Comparison of ENCODE assay signal across 21 cellular contexts in genomic region chr2:48474599-48475298, GRCh38. TPM values are rescaled to one million over a fixed set of nuclear protein-coding genes. Genes with fewer than 3 reads are reported as not detected.
DNase-seq lines count a peak whose midpoint lies in the region; ATAC-seq, FAIRE-seq and TF ChIP-seq lines count a peak whose summit lies in the region.
"Had no signal": no experiment of that assay in that cellular context is flagged by ENCODE, and none has a peak within 500 bp of the region (broad histone marks: within the 10 kb centered on the region; RNA-seq: fewer than 3 reads in every experiment).

No MANE protein-coding gene starts in this region.

- no peak overlapping the region for H3K14ac ChIP-seq in IMR-90 (replicated peaks; ENCODE audit: low read depth, low read length)

- no peak overlapping the region for H3K18ac ChIP-seq in IMR-90 (ENCODE audit: low read depth, low read length)

- DNase-seq in IMR-90: peak; percentile 46
- no peak for DNase-seq in esophagus squamous epithelium (lab: John Stamatoyannopoulos, UW)
- DNase-seq in kidney: peak; percentile 11
- no peak for DNase-seq in sigmoid colon
- DNase-seq in foreskin keratinocyte: no peak
- DNase-seq in dermis blood vessel endothelial cell: no peak
- no peak for DNase-seq in brain microvascular endothelial cell
- DNase-seq in activated T-cell treated with anti-CD3 and anti-CD28 coated beads, Interleukin-2, amount 50 U/mL, for 72 hours: no peak
- DNase-seq: DMS79; erythroblast; immature natural killer cell; KBM-7; mesendoderm; NCI-H1694 treated with DMSO at 0.1 percent for 48 hours; psoas muscle; stimulated activated CD4-positive, alpha-beta T cell treated with anti-CD3 and anti-CD28 coated beads, Interleukin-15, amount 100 ng/mL, for 24 hours had no signal

- H3K4me2 ChIP-seq in IMR-90 (ENCODE audit: low read depth, low read length): no peak overlapping the region

- H2BK15ac ChIP-seq in IMR-90 (ENCODE audit: low read depth, low read length): no peak overlapping the region

- H4K8ac ChIP-seq in IMR-90 (ENCODE audit: low read depth in 2 of 2, low read length in 2 of 2): no peak overlapping the region

- H3K4me3 ChIP-seq in IMR-90 (ENCODE audit: insufficient read depth, low read depth, low read length): no peak overlapping the region
- no peak overlapping the region for H3K4me3 ChIP-seq in esophagus squamous epithelium
- no peak overlapping the region for H3K4me3 ChIP-seq in kidney (ENCODE audit: low read length in 2 of 2)
- H3K4me3 ChIP-seq in sigmoid colon: no peak overlapping the region
- H3K4me3 ChIP-seq in brain microvascular endothelial cell (ENCODE audit: low read depth, low read length): no peak overlapping the region
- H3K4me3 ChIP-seq: breast epithelium, psoas muscle had no signal

- H3K9me3 ChIP-seq in IMR-90 (ENCODE audit: control insufficient read depth, insufficient read depth, low read length) (no peaks in the 10 kb centered on the region), esophagus squamous epithelium (no peaks in the 10 kb centered on the region), kidney (ENCODE audit: control insufficient read depth in 1 of 2, low read length in 2 of 2) (no peaks in the 10 kb centered on the region), sigmoid colon (no peaks in the 10 kb centered on the region)
- H3K9me3 ChIP-seq: breast epithelium, psoas muscle had no signal

- intact Hi-C loops in IMR-90 (cut with micrococcal nuclease) (no loop called here), esophagus squamous epithelium (cut with DNase I) (no loop called here), kidney (cut with DNase I) (no loop called here), sigmoid colon (cut with DNase I) (no loop called here)

- TF ChIP-seq CTCF in IMR-90 (conservative IDR thresholded peaks at IDR 0.05; ENCODE audit: low read depth, low read length) (no peak), esophagus squamous epithelium (IDR thresholded peaks at IDR 0.05) (no peak), kidney (IDR thresholded peaks at IDR 0.05; ENCODE audit: borderline replicate concordance, extremely low read depth, insufficient read depth) (no peak), sigmoid colon (IDR thresholded peaks at IDR 0.05) (no peak), foreskin keratinocyte (conservative IDR thresholded peaks at IDR 0.05) (no peak), brain microvascular endothelial cell (IDR thresholded peaks at IDR 0.05; ENCODE audit: low read depth, low read length, missing control alignments) (no peak)

- no peak for TF ChIP-seq RAD21 in IMR-90 (IDR thresholded peaks at IDR 0.05; ENCODE audit: low read length)

- H3K4ac ChIP-seq in IMR-90 (ENCODE audit: low read depth, low read length): no peak overlapping the region

- H3K27ac ChIP-seq in IMR-90 (ENCODE audit: insufficient read depth, low read length) (no peak overlapping the region), esophagus squamous epithelium (peak overlapping the region; percentile 5 to 66 (median 65)), kidney (ENCODE audit: low read depth in 2 of 2, low read length in 2 of 2) (no peak overlapping the region), sigmoid colon (peak overlapping the region; percentile 78 to 91 (median 87)), foreskin keratinocyte (no peak overlapping the region), brain microvascular endothelial cell (no peak overlapping the region)
- H3K27ac ChIP-seq: breast epithelium, psoas muscle had no signal

- H3K4me3 Mint-ChIP-seq in activated T-cell treated with anti-CD3 and anti-CD28 coated beads, Interleukin-2, amount 50 U/mL, for 72 hours: no peak overlapping the region
- H3K4me3 Mint-ChIP-seq: activated T-helper 17 cell treated with anti-CD3 and anti-CD28 coated beads, Interleukin-2, amount 50 U/mL, for 72 hours; immature natural killer cell; T-helper 2 cell treated with Interferon-gamma antibody and Interleukin-4, amounts not matched to agents 5 μg/mL and 100 μg/mL, for 36 hours; WTC11 had no signal

- CTCF ChIA-PET in IMR-90 (lab: Yijun Ruan, JAX): interaction anchor here (0.8 to 1.6 kb wide), 2 partner anchors 14 to 114 kb away, joined by 3 to 5 read pairs; no protein-coding TSS in a partner anchor

- H3K23ac ChIP-seq in IMR-90 (ENCODE audit: low read depth, low read length): no peak overlapping the region

- TF ChIP-seq EP300 in sigmoid colon (IDR thresholded peaks at IDR 0.05): peak; percentile 33 to 94 (median 90)

- no peaks in the 10 kb centered on the region for H3K79me1 ChIP-seq in IMR-90 (ENCODE audit: low read depth in 1 of 2, low read length in 2 of 2)

- ATAC-seq in IMR-90 (ENCODE audit: low read depth): peak; percentile 46
- no peak for ATAC-seq in foreskin keratinocyte
- ATAC-seq in activated T-cell treated with anti-CD3 and anti-CD28 coated beads, Interleukin-2, amount 50 U/mL, for 72 hours (replicated peaks in 1 of 2): no peak
- ATAC-seq: activated T-helper 17 cell treated with anti-CD3 and anti-CD28 coated beads, Interleukin-2, amount 50 U/mL, for 72 hours; Panc1; psoas muscle; WTC11 had no signal

- no peaks in the 10 kb centered on the region for H3K27me3 Mint-ChIP-seq in activated T-cell treated with anti-CD3 and anti-CD28 coated beads, Interleukin-2, amount 50 U/mL, for 72 hours (ENCODE audit: low read depth)
- H3K27me3 Mint-ChIP-seq: activated T-helper 17 cell treated with anti-CD3 and anti-CD28 coated beads, Interleukin-2, amount 50 U/mL, for 72 hours had no signal

- no TSS peak for BruUV-seq in IMR-90 (replicated peaks; lab: Mats Ljungman, UMichigan)

- no peaks in the 10 kb centered on the region for H3K9me1 ChIP-seq in IMR-90 (ENCODE audit: insufficient read depth, low read length)

- H3K4me1 ChIP-seq in IMR-90 (ENCODE audit: control insufficient read depth, insufficient read depth, low read length) (0 out of 2 replicates have a peak, but pooled peaks cover 1% of the 10 kb centered on the region), esophagus squamous epithelium (peaks cover 0 to 17% (median under 1%) of the 10 kb centered on the region in 3 donors), kidney (ENCODE audit: control insufficient read depth in 1 of 2, insufficient read depth in 1 of 2, low read depth in 1 of 2, low read length in 2 of 2) (peaks cover 6 to 16% of the 10 kb centered on the region in 2 donors), sigmoid colon (peaks cover 0 to 69% (median 33%) of the 10 kb centered on the region in 4 donors), foreskin keratinocyte (peaks cover 4% of the 10 kb centered on the region)
- H3K4me1 ChIP-seq: breast epithelium, psoas muscle had no signal

- no peaks in the 10 kb centered on the region for H3K9me3 Mint-ChIP-seq in activated T-cell treated with anti-CD3 and anti-CD28 coated beads, Interleukin-2, amount 50 U/mL, for 72 hours
- H3K9me3 Mint-ChIP-seq: activated T-helper 17 cell treated with anti-CD3 and anti-CD28 coated beads, Interleukin-2, amount 50 U/mL, for 72 hours; immature natural killer cell; T-helper 2 cell treated with Interferon-gamma antibody and Interleukin-4, amounts not matched to agents 5 μg/mL and 100 μg/mL, for 36 hours; WTC11 had no signal

- no peaks in the 10 kb centered on the region for H4K20me1 ChIP-seq in IMR-90 (ENCODE audit: insufficient read depth, low read length)

- in situ Hi-C loops in IMR-90 (cut with MboI; ENCODE audit: low sequenced_read_pairs): no loop called here
- in situ Hi-C loops in brain microvascular endothelial cell (cut with HindIII; ENCODE audit: low pct_ligation_motif_present, low sequenced_read_pairs): no loop called here

- dilution Hi-C loops in IMR-90 (cut with HindIII; ENCODE audit: low sequenced_read_pairs, unreplicated experiment): no loop called here

- peaks cover 0 to 13% of the 10 kb centered on the region in 2 donors for H3K36me3 Mint-ChIP-seq in activated T-cell treated with anti-CD3 and anti-CD28 coated beads, Interleukin-2, amount 50 U/mL, for 72 hours (ENCODE audit: insufficient read depth in 2 of 2)

- H2AK5ac ChIP-seq in IMR-90 (ENCODE audit: low read depth, low read length): no peak overlapping the region

- H3K9ac ChIP-seq in IMR-90 (ENCODE audit: low read depth, low read length) (no peak overlapping the region), kidney (ENCODE audit: low read length in 2 of 2) (no peak overlapping the region)

- H3K27ac Mint-ChIP-seq in activated T-cell treated with anti-CD3 and anti-CD28 coated beads, Interleukin-2, amount 50 U/mL, for 72 hours: no peak overlapping the region
- H3K27ac Mint-ChIP-seq: activated T-helper 17 cell treated with anti-CD3 and anti-CD28 coated beads, Interleukin-2, amount 50 U/mL, for 72 hours; T-helper 2 cell treated with Interferon-gamma antibody and Interleukin-4, amounts not matched to agents 5 μg/mL and 100 μg/mL, for 36 hours; WTC11 had no signal

- H2AFZ ChIP-seq in IMR-90 (replicated peaks; ENCODE audit: low read length, poor library complexity): no peak overlapping the region

- H3K27me3 ChIP-seq in IMR-90 (ENCODE audit: control insufficient read depth, insufficient read depth, low read length) (no peaks in the 10 kb centered on the region), esophagus squamous epithelium (no peaks in the 10 kb centered on the region), sigmoid colon (no peaks in the 10 kb centered on the region), foreskin keratinocyte (no peaks in the 10 kb centered on the region), brain microvascular endothelial cell (replicated peaks) (no peaks in the 10 kb centered on the region)
- H3K27me3 ChIP-seq: breast epithelium had no signal

- TF ChIP-seq POLR2A in IMR-90 (IDR thresholded peaks at IDR 0.05; ENCODE audit: low read depth, low read length): no peak
- no peak for TF ChIP-seq POLR2A in esophagus squamous epithelium (IDR thresholded peaks at IDR 0.05)
- no peak for TF ChIP-seq POLR2A in sigmoid colon (IDR thresholded peaks at IDR 0.05)

- H4K91ac ChIP-seq in IMR-90 (ENCODE audit: insufficient read depth, low read depth, low read length): no peak overlapping the region

- no peak for FAIRE-seq in kidney (lab: Jason Lieb, UNC)

- no peaks in the 10 kb centered on the region for H3K4me1 Mint-ChIP-seq in activated T-cell treated with anti-CD3 and anti-CD28 coated beads, Interleukin-2, amount 50 U/mL, for 72 hours (ENCODE audit: low read depth)
- H3K4me1 Mint-ChIP-seq: activated T-helper 17 cell treated with anti-CD3 and anti-CD28 coated beads, Interleukin-2, amount 50 U/mL, for 72 hours; immature natural killer cell had no signal

- no CpG with 5 or more reads among the region's 5 CpGs for WGBS in IMR-90 (ENCODE audit: extremely low coverage in 2 of 2, insufficient read length in 1 of 2), 2 experiments
- 44 to 46% methylated on average over 5 of the region's 5 CpGs for WGBS in esophagus squamous epithelium, 2 donors
- 69 to 74% methylated on average over 5 of the region's 5 CpGs for WGBS in sigmoid colon, 2 donors

- H2BK20ac ChIP-seq in IMR-90 (ENCODE audit: low read depth, low read length): no peak overlapping the region

- H2BK120ac ChIP-seq in IMR-90 (ENCODE audit: low read depth, low read length): no peak overlapping the region

- H4K5ac ChIP-seq in IMR-90 (ENCODE audit: low read depth, low read length): no peak overlapping the region

- POLR2A ChIA-PET in IMR-90 (lab: Charles Lee; ENCODE audit: unreplicated experiment): no interaction called here

- H3K36me3 ChIP-seq in IMR-90 (ENCODE audit: control insufficient read depth, insufficient read depth, low read length) (peaks cover 5% of the 10 kb centered on the region), esophagus squamous epithelium (peaks cover 0 to 46% (median 0%) of the 10 kb centered on the region in 3 donors), kidney (ENCODE audit: control insufficient read depth in 1 of 2, insufficient read depth in 2 of 2, low read length in 2 of 2) (peaks cover 2 to 18% of the 10 kb centered on the region in 2 donors), sigmoid colon (no peaks in the 10 kb centered on the region), brain microvascular endothelial cell (replicated peaks) (no peaks in the 10 kb centered on the region)
- H3K36me3 ChIP-seq: breast epithelium had no signal

- no peak overlapping the region for H2BK5ac ChIP-seq in IMR-90 (ENCODE audit: low read depth, low read length, poor library complexity, severe bottlenecking)

- no peak overlapping the region for H2AK9ac ChIP-seq in IMR-90 (replicated peaks; ENCODE audit: low read depth, low read length, poor library complexity)

- no peak overlapping the region for H3K56ac ChIP-seq in IMR-90 (ENCODE audit: extremely low read depth, insufficient read depth, low read length)

RNA-seq across cellular contexts. Expression of gene PPP1R21, which starts 34.2 kb away (rescaled TPM):
- total RNA-seq in IMR-90 (2012; rRNA removed): 12.4 and 12.8 TPM in 2 replicates
- polyA plus RNA-seq in IMR-90 (2012; rRNA removed): 10.6 and 12.7 TPM in 2 replicates
- polyA plus RNA-seq in IMR-90 (2012; cell fraction: cytosol; rRNA removed): 1.9 and 6.5 TPM in 2 replicates
- polyA plus RNA-seq in IMR-90 (2012; cell fraction: nucleus; rRNA removed; ENCODE audit: low replicate concordance): 3.0 and 21.3 TPM in 2 replicates
- 10 to 100 TPM; 11.7 to 35.1 (median 22.3) TPM for total RNA-seq in esophagus squamous epithelium
- 38.6 TPM for total RNA-seq in kidney
- 42.1 TPM for polyA plus RNA-seq in kidney (ENCODE audit: insufficient read depth, low read depth, low replicate concordance)
- total RNA-seq in sigmoid colon: 10 to 100 TPM; 34.4 to 79.2 (median 51.6) TPM
- polyA plus RNA-seq in sigmoid colon: 10 to 100 TPM; 16.5 to 27.0 (median 16.9) TPM
- 15.2 and 16.6 TPM in 2 replicates for total RNA-seq in foreskin keratinocyte
- 10.0 and 11.1 TPM in 2 replicates for polyA plus RNA-seq in foreskin keratinocyte
- total RNA-seq in dermis blood vessel endothelial cell: 21.4 and 26.3 TPM in 2 replicates
- total RNA-seq in activated T-cell treated with anti-CD3 and anti-CD28 coated beads, Interleukin-2, amount 50 U/mL, for 72 hours: 10 to 100 TPM; 23.3 to 27.2 TPM

RNA-seq across cellular contexts. Expression of gene STON1, which starts 55.2 kb away (rescaled TPM):
- total RNA-seq in IMR-90 (2012; rRNA removed): 5.7 and 6.9 TPM in 2 replicates
- polyA plus RNA-seq in IMR-90 (2012; rRNA removed): 3.1 and 4.0 TPM in 2 replicates
- polyA plus RNA-seq in IMR-90 (2012; cell fraction: cytosol; rRNA removed): 1.1 and 1.2 TPM in 2 replicates
- 1.3 and 5.6 TPM in 2 replicates for polyA plus RNA-seq in IMR-90 (2012; cell fraction: nucleus; rRNA removed; ENCODE audit: low replicate concordance)
- total RNA-seq in esophagus squamous epithelium: 10 to 100 TPM in 1 of 4 donors, 1 to 10 TPM in 3; 2.0 to 37.2 (median 6.9) TPM
- 15.7 TPM for total RNA-seq in kidney
- 5.8 TPM for polyA plus RNA-seq in kidney (ENCODE audit: insufficient read depth, low read depth, low replicate concordance)
- total RNA-seq in sigmoid colon: 100 to 1,000 TPM; 121 to 218 (median 188) TPM
- 1 to 10 TPM; 1.8 to 6.1 (median 1.8) TPM for polyA plus RNA-seq in sigmoid colon
- total RNA-seq in foreskin keratinocyte: 0.67 and 0.99 TPM in 2 replicates
- polyA plus RNA-seq in foreskin keratinocyte: 0.32 and 0.37 TPM in 2 replicates
- total RNA-seq in dermis blood vessel endothelial cell: 4.3 and 8.1 TPM in 2 replicates
- total RNA-seq in activated T-cell treated with anti-CD3 and anti-CD28 coated beads, Interleukin-2, amount 50 U/mL, for 72 hours: 1 to 10 TPM; 1.9 to 2.8 TPM

Comparison
In these comparisons a context has a peak if more than half of its experiments do, and no peak if none do; other contexts are left out.
1. DNase-seq: peak in IMR-90 (single experiment) and kidney (single experiment); none in esophagus squamous epithelium (single experiment), sigmoid colon (single experiment), foreskin keratinocyte (0 of 2), dermis blood vessel endothelial cell (single experiment), brain microvascular endothelial cell (single experiment) and activated T-cell treated with anti-CD3 and anti-CD28 coated beads, Interleukin-2, amount 50 U/mL, for 72 hours (0 of 2).
2. H3K27ac ChIP-seq: peak in esophagus squamous epithelium (4 of 4) and sigmoid colon (4 of 4); none in IMR-90 (single experiment), kidney (0 of 2), foreskin keratinocyte (single experiment) and brain microvascular endothelial cell (single experiment).